ENCODE assay signal across 22 cellular contexts in genomic region chr5:109309326-109310063, GRCh38.
"Had no signal": no experiment of that assay in that cellular context is flagged by ENCODE, and none has a peak within 500 bp of the region (broad histone marks: within the 10 kb centered on the region; RNA-seq: fewer than 3 reads in every experiment).

No MANE protein-coding gene starts in this region.

- H3K36me3 ChIP-seq: cardiac muscle cell, esophagus squamous epithelium, right lobe of liver, tibial artery had no signal

- H3K27me3 ChIP-seq: cardiac muscle cell, esophagus squamous epithelium, right lobe of liver, tibial artery had no signal

- H3K36me3 Mint-ChIP-seq: activated CD8-positive, alpha-beta memory T cell treated with anti-CD3 and anti-CD28 coated beads, Interleukin-2, amount 10 ng/mL, durations not matched to agents 7 days and 5 days; activated naive CD8-positive, alpha-beta T cell treated with anti-CD3 and anti-CD28 coated beads for 36 hours; WTC11 had no signal

- ATAC-seq: activated CD8-positive, alpha-beta memory T cell treated with anti-CD3 and anti-CD28 coated beads, Interleukin-2, amount 10 ng/mL, durations not matched to agents 7 days and 5 days; right lobe of liver had no signal

- H3K4me3 Mint-ChIP-seq: activated CD4-positive, alpha-beta memory T cell treated with anti-CD3 and anti-CD28 coated beads, Interleukin-2, amount 10 ng/mL, durations not matched to agents 7 days and 5 days; activated CD8-positive, alpha-beta memory T cell treated with anti-CD3 and anti-CD28 coated beads, Interleukin-2, amount 10 ng/mL, durations not matched to agents 7 days and 5 days; activated naive CD8-positive, alpha-beta T cell treated with anti-CD3 and anti-CD28 coated beads for 36 hours; dendritic cell treated with granulocyte-macrophage colony-stimulating factor and Interleukin-4, amounts not matched to agents 40 ng/mL and 50 ng/mL, for 4 days; nephron progenitor cell; T-helper 2 cell treated with Interferon-gamma antibody and Interleukin-4, amounts not matched to agents 5 μg/mL and 100 μg/mL, for 36 hours; WTC11 had no signal

- H3K9me3 ChIP-seq: esophagus squamous epithelium, right lobe of liver, tibial artery had no signal

- H3K27me3 Mint-ChIP-seq: activated CD8-positive, alpha-beta memory T cell treated with anti-CD3 and anti-CD28 coated beads, Interleukin-2, amount 10 ng/mL, durations not matched to agents 7 days and 5 days; activated naive CD8-positive, alpha-beta T cell treated with anti-CD3 and anti-CD28 coated beads for 36 hours; dendritic cell treated with granulocyte-macrophage colony-stimulating factor and Interleukin-4, amounts not matched to agents 40 ng/mL and 50 ng/mL, for 4 days; progenitor cell of endocrine pancreas had no signal

- H3K27ac ChIP-seq: cardiac muscle cell, esophagus squamous epithelium, right lobe of liver, tibial artery had no signal

- H3K4me3 ChIP-seq: cardiac muscle cell, esophagus squamous epithelium, right lobe of liver, tibial artery had no signal

- H3K9me3 Mint-ChIP-seq: activated CD4-positive, alpha-beta memory T cell treated with anti-CD3 and anti-CD28 coated beads, Interleukin-2, amount 10 ng/mL, durations not matched to agents 7 days and 5 days; activated naive CD8-positive, alpha-beta T cell treated with anti-CD3 and anti-CD28 coated beads for 36 hours; dendritic cell treated with granulocyte-macrophage colony-stimulating factor and Interleukin-4, amounts not matched to agents 40 ng/mL and 50 ng/mL, for 4 days; nephron progenitor cell; T-helper 2 cell treated with Interferon-gamma antibody and Interleukin-4, amounts not matched to agents 5 μg/mL and 100 μg/mL, for 36 hours; WTC11 had no signal

- DNase-seq: activated CD4-positive, alpha-beta memory T cell treated with anti-CD3 and anti-CD28 coated beads, Interleukin-2, amount 10 ng/mL, durations not matched to agents 7 days and 5 days; activated CD4-positive, alpha-beta T cell treated with anti-CD3 and anti-CD28 coated beads for 48 hours; activated CD8-positive, alpha-beta memory T cell treated with anti-CD3 and anti-CD28 coated beads, Interleukin-2, amount 10 ng/mL, durations not matched to agents 7 days and 5 days; activated naive CD4-positive, alpha-beta T cell; activated naive CD8-positive, alpha-beta T cell treated with anti-CD3 and anti-CD28 coated beads for 36 hours; amniotic stem cell; effector CD8-positive, alpha-beta T cell; esophagus squamous epithelium; mesendoderm; nephron progenitor cell; occipital lobe; right lobe of liver; stimulated activated CD4-positive, alpha-beta T cell treated with anti-CD3 and anti-CD28 coated beads, Interleukin-12 subunit alpha, Interleukin-12 subunit beta, amount 100 ng/mL, for 4 hours; stimulated activated CD4-positive, alpha-beta T cell treated with anti-CD3 and anti-CD28 coated beads, Interleukin-1b, Interleukin-23, amount 100 ng/mL, for 48 hours; stimulated activated CD8-positive, alpha-beta memory T cell treated with anti-CD3 and anti-CD28 coated beads, Interleukin-4, amount 100 ng/mL, for 48 hours; stimulated activated naive CD4-positive, alpha-beta T cell; tibial artery had no signal

- H3K4me1 ChIP-seq: esophagus squamous epithelium, right lobe of liver, tibial artery had no signal

- H3K4me1 Mint-ChIP-seq: activated CD4-positive, alpha-beta memory T cell treated with anti-CD3 and anti-CD28 coated beads, Interleukin-2, amount 10 ng/mL, durations not matched to agents 7 days and 5 days; activated CD8-positive, alpha-beta memory T cell treated with anti-CD3 and anti-CD28 coated beads, Interleukin-2, amount 10 ng/mL, durations not matched to agents 7 days and 5 days; activated naive CD8-positive, alpha-beta T cell treated with anti-CD3 and anti-CD28 coated beads for 36 hours had no signal

- H3K27ac Mint-ChIP-seq: activated CD4-positive, alpha-beta memory T cell treated with anti-CD3 and anti-CD28 coated beads, Interleukin-2, amount 10 ng/mL, durations not matched to agents 7 days and 5 days; activated CD8-positive, alpha-beta memory T cell treated with anti-CD3 and anti-CD28 coated beads, Interleukin-2, amount 10 ng/mL, durations not matched to agents 7 days and 5 days; activated naive CD8-positive, alpha-beta T cell treated with anti-CD3 and anti-CD28 coated beads for 36 hours; dendritic cell treated with granulocyte-macrophage colony-stimulating factor and Interleukin-4, amounts not matched to agents 40 ng/mL and 50 ng/mL, for 4 days; nephron progenitor cell; T-helper 2 cell treated with Interferon-gamma antibody and Interleukin-4, amounts not matched to agents 5 μg/mL and 100 μg/mL, for 36 hours; WTC11 had no signal
